2 cellular contexts compared by ENCODE assay signal in the genomic region with DNA sequence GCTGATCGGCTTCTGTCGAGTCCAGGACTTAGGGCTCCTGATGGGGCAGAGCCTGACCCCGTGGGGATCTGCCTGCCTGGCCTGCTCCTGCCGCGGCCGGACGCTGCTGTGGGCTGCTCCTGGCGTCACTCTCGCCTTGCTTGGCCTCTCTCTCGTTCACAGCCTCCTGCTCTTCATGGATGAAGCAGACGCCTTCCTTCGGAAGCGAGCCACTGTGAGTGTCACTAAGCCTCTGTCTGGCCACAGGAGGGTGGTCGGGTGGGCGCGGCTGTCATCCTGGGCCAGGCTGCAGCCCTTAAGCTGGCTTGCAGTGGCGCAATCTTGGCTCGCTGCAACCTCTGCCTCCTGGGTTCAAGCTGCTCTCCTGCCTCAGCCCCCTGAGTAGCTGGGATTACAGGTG.
TF ChIP-seq lines count a peak whose summit lies in the region.

No MANE protein-coding gene starts in this region.

TF ChIP-seq in GM12878, 131 proteins besides CTCF, POLR2A, EP300 and RAD21 (continues in another document):
- TF ChIP-seq FOXM1 (IDR thresholded peaks at IDR 0.05; ENCODE audit: low read depth, low read length) (no peak), NR2C1 (IDR thresholded peaks at IDR 0.05) (no peak), NFXL1 (IDR thresholded peaks at IDR 0.05; ENCODE audit: borderline replicate concordance) (no peak), PAX5 (IDR thresholded peaks at IDR 0.05; ENCODE audit: borderline replicate concordance, low read depth, low read length) (no peak), TCF12 (IDR thresholded peaks at IDR 0.05; ENCODE audit: low read depth, low read length) (no peak), STAT3 (IDR thresholded peaks at IDR 0.05; ENCODE audit: low read depth, low read length) (no peak), ZZZ3 (IDR thresholded peaks at IDR 0.05; ENCODE audit: control insufficient read depth, insufficient read length, low read depth) (no peak), BHLHE40 (IDR thresholded peaks at IDR 0.05; ENCODE audit: borderline replicate concordance in 1 of 2, low read depth in 2 of 2, low read length in 1 of 2) (no peak), TAF1 (IDR thresholded peaks at IDR 0.05; ENCODE audit: borderline replicate concordance, low read depth, low read length) (no peak), EGR1 (IDR thresholded peaks at IDR 0.05; ENCODE audit: borderline replicate concordance in 1 of 2, low read depth in 2 of 2, low read length in 2 of 2) (no peak), NFIC (IDR thresholded peaks at IDR 0.05; ENCODE audit: low read depth, low read length) (no peak)
- TF ChIP-seq, protein P1, sequence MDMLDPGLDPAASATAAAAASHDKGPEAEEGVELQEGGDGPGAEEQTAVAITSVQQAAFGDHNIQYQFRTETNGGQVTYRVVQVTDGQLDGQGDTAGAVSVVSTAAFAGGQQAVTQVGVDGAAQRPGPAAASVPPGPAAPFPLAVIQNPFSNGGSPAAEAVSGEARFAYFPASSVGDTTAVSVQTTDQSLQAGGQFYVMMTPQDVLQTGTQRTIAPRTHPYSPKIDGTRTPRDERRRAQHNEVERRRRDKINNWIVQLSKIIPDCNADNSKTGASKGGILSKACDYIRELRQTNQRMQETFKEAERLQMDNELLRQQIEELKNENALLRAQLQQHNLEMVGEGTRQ (IDR thresholded peaks at IDR 0.05; ENCODE audit: borderline replicate concordance, low read depth, low read length), result no peak
- TF ChIP-seq, protein P2, sequence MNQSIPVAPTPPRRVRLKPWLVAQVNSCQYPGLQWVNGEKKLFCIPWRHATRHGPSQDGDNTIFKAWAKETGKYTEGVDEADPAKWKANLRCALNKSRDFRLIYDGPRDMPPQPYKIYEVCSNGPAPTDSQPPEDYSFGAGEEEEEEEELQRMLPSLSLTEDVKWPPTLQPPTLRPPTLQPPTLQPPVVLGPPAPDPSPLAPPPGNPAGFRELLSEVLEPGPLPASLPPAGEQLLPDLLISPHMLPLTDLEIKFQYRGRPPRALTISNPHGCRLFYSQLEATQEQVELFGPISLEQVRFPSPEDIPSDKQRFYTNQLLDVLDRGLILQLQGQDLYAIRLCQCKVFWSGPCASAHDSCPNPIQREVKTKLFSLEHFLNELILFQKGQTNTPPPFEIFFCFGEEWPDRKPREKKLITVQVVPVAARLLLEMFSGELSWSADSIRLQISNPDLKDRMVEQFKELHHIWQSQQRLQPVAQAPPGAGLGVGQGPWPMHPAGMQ (IDR thresholded peaks at IDR 0.05; ENCODE audit: borderline replicate concordance), result no peak
- TF ChIP-seq, protein P3, sequence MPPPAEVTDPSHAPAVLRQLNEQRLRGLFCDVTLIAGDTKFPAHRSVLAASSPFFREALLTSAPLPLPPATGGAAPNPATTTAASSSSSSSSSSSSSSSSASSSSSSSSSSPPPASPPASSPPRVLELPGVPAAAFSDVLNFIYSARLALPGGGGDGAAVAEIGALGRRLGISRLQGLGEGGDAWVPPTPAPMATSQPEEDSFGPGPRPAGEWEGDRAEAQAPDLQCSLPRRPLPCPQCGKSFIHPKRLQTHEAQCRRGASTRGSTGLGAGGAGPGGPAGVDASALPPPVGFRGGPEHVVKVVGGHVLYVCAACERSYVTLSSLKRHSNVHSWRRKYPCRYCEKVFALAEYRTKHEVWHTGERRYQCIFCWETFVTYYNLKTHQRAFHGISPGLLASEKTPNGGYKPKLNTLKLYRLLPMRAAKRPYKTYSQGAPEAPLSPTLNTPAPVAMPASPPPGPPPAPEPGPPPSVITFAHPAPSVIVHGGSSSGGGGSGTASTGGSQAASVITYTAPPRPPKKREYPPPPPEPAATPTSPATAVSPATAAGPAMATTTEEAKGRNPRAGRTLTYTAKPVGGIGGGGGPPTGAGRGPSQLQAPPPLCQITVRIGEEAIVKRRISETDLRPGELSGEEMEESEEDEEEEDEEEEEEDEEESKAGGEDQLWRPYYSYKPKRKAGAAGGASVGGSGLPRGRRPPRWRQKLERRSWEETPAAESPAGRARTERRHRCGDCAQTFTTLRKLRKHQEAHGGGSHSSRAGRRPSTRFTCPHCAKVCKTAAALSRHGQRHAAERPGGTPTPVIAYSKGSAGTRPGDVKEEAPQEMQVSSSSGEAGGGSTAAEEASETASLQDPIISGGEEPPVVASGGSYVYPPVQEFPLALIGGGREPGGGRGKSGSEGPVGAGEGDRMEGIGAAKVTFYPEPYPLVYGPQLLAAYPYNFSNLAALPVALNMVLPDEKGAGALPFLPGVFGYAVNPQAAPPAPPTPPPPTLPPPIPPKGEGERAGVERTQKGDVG (CRISPR knock-in tag; IDR thresholded peaks at IDR 0.05), result no peak
- TF ChIP-seq, protein P4, sequence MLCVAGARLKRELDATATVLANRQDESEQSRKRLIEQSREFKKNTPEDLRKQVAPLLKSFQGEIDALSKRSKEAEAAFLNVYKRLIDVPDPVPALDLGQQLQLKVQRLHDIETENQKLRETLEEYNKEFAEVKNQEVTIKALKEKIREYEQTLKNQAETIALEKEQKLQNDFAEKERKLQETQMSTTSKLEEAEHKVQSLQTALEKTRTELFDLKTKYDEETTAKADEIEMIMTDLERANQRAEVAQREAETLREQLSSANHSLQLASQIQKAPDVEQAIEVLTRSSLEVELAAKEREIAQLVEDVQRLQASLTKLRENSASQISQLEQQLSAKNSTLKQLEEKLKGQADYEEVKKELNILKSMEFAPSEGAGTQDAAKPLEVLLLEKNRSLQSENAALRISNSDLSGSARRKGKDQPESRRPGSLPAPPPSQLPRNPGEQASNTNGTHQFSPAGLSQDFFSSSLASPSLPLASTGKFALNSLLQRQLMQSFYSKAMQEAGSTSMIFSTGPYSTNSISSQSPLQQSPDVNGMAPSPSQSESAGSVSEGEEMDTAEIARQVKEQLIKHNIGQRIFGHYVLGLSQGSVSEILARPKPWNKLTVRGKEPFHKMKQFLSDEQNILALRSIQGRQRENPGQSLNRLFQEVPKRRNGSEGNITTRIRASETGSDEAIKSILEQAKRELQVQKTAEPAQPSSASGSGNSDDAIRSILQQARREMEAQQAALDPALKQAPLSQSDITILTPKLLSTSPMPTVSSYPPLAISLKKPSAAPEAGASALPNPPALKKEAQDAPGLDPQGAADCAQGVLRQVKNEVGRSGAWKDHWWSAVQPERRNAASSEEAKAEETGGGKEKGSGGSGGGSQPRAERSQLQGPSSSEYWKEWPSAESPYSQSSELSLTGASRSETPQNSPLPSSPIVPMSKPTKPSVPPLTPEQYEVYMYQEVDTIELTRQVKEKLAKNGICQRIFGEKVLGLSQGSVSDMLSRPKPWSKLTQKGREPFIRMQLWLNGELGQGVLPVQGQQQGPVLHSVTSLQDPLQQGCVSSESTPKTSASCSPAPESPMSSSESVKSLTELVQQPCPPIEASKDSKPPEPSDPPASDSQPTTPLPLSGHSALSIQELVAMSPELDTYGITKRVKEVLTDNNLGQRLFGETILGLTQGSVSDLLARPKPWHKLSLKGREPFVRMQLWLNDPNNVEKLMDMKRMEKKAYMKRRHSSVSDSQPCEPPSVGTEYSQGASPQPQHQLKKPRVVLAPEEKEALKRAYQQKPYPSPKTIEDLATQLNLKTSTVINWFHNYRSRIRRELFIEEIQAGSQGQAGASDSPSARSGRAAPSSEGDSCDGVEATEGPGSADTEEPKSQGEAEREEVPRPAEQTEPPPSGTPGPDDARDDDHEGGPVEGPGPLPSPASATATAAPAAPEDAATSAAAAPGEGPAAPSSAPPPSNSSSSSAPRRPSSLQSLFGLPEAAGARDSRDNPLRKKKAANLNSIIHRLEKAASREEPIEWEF (IDR thresholded peaks at IDR 0.05; ENCODE audit: insufficient replicate concordance, low read depth, low read length), result no peak

TF ChIP-seq in WTC11, 78 proteins besides CTCF, POLR2A, EP300 and RAD21:
- TF ChIP-seq, protein P5, sequence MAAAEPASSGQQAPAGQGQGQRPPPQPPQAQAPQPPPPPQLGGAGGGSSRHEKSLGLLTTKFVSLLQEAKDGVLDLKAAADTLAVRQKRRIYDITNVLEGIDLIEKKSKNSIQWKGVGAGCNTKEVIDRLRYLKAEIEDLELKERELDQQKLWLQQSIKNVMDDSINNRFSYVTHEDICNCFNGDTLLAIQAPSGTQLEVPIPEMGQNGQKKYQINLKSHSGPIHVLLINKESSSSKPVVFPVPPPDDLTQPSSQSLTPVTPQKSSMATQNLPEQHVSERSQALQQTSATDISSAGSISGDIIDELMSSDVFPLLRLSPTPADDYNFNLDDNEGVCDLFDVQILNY (CRISPR knock-in tag; IDR thresholded peaks at IDR 0.05), result no peak
- TF ChIP-seq, protein P6, sequence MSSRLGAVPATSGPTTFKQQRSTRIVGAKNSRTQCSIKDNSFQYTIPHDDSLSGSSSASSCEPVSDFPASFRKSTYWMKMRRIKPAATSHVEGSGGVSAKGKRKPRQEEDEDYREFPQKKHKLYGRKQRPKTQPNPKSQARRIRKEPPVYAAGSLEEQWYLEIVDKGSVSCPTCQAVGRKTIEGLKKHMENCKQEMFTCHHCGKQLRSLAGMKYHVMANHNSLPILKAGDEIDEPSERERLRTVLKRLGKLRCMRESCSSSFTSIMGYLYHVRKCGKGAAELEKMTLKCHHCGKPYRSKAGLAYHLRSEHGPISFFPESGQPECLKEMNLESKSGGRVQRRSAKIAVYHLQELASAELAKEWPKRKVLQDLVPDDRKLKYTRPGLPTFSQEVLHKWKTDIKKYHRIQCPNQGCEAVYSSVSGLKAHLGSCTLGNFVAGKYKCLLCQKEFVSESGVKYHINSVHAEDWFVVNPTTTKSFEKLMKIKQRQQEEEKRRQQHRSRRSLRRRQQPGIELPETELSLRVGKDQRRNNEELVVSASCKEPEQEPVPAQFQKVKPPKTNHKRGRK (CRISPR knock-in tag; IDR thresholded peaks at IDR 0.05; ENCODE audit: borderline replicate concordance), result no peak
- no peak for TF ChIP-seq ZBTB21 (CRISPR knock-in tag; IDR thresholded peaks at IDR 0.05; ENCODE audit: borderline replicate concordance)
- TF ChIP-seq MYBL2 (CRISPR knock-in tag; IDR thresholded peaks at IDR 0.05), result no peak
- TF ChIP-seq FOXJ3 (CRISPR knock-in tag; IDR thresholded peaks at IDR 0.05; ENCODE audit: borderline replicate concordance), result no peak
- no peak for TF ChIP-seq ZNF671 (CRISPR knock-in tag; IDR thresholded peaks at IDR 0.05)
- TF ChIP-seq, protein P1 (CRISPR knock-in tag; IDR thresholded peaks at IDR 0.05), result no peak
- no peak for TF ChIP-seq JAZF1 (CRISPR knock-in tag; IDR thresholded peaks at IDR 0.05)
- TF ChIP-seq RORB (CRISPR knock-in tag; IDR thresholded peaks at IDR 0.05), result no peak
- TF ChIP-seq, protein P7, sequence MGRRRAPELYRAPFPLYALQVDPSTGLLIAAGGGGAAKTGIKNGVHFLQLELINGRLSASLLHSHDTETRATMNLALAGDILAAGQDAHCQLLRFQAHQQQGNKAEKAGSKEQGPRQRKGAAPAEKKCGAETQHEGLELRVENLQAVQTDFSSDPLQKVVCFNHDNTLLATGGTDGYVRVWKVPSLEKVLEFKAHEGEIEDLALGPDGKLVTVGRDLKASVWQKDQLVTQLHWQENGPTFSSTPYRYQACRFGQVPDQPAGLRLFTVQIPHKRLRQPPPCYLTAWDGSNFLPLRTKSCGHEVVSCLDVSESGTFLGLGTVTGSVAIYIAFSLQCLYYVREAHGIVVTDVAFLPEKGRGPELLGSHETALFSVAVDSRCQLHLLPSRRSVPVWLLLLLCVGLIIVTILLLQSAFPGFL (CRISPR knock-in tag; IDR thresholded peaks at IDR 0.05; ENCODE audit: borderline replicate concordance), result no peak
- no peak for TF ChIP-seq CREM (CRISPR knock-in tag; IDR thresholded peaks at IDR 0.05)
- TF ChIP-seq, protein P8, sequence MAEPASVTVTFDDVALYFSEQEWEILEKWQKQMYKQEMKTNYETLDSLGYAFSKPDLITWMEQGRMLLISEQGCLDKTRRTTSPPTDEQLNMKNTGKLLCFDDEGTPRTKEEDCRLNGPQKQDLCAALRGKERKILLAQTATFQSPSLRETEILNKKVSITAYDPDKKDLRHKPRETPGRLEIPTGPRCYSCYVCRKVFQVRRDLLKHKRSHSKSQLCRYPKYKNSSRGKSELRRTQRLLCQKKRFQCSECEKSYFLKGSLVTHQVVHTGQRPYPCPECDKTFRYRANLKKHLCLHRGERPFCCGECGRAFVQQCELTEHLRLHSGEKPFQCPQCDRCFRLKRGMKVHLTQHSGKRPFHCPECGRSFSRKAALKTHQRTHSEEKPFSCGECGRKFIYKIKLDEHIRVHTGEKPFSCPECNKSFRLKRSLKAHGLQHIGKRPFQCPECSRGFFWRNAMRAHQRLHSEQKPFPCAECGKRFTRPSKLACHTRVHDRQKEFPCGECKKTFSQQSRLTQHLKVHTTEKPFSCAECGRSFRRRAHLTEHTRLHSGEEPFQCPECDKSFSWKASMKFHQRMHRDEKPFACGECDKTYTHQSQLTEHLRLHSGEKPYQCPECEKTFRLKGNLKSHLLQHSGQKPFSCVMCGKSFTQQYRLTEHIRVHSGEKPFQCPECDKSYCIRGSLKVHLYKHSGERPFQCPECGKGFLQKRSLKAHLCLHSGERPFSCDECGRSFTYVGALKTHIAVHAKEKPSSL (CRISPR knock-in tag; conservative IDR thresholded peaks at IDR 0.05), result no peak
